ENCODE assay signal across 1 cellular context in genomic region chr12:128905003-128905544, GRCh38.
TF ChIP-seq lines count a peak whose summit lies in the region.

No MANE protein-coding gene starts in this region.

TF ChIP-seq in HepG2, 621 proteins besides CTCF, POLR2A, EP300 and RAD21 (continued from another document and continues in another):
- TF ChIP-seq ZNF687 (CRISPR knock-in tag; IDR thresholded peaks at IDR 0.05): peak; percentile 58; the same call in 1 of the 2 replicates
- no peak for TF ChIP-seq MAZ (IDR thresholded peaks at IDR 0.05; ENCODE audit: borderline replicate concordance, low read depth, low read length)
- peak; percentile 67 for TF ChIP-seq MAZ (CRISPR knock-in tag; IDR thresholded peaks at IDR 0.05; ENCODE audit: low read depth)
- TF ChIP-seq CCDC6 (CRISPR knock-in tag; IDR thresholded peaks at IDR 0.05): peak; percentile 58; the same call in 1 of the 2 replicates
- peak; percentile 81 for TF ChIP-seq ZNF609 (CRISPR knock-in tag; IDR thresholded peaks at IDR 0.05; ENCODE audit: borderline replicate concordance)
- TF ChIP-seq RBM22 (optimal IDR thresholded peaks at IDR 0.05; ENCODE audit: low read length): no peak
- peak; percentile 84; the same call in 1 of the 2 replicates for TF ChIP-seq SATB2 (CRISPR knock-in tag; IDR thresholded peaks at IDR 0.05)
- peak; percentile 76 for TF ChIP-seq ZMYM4 (CRISPR knock-in tag; IDR thresholded peaks at IDR 0.05)
- TF ChIP-seq SAP130 (CRISPR knock-in tag; IDR thresholded peaks at IDR 0.05; ENCODE audit: low read depth): peak; percentile 87
- TF ChIP-seq PAF1 (CRISPR knock-in tag; IDR thresholded peaks at IDR 0.05): no peak
- peak; percentile 26; the same call in 1 of the 2 replicates for TF ChIP-seq HOXA5 (CRISPR knock-in tag; IDR thresholded peaks at IDR 0.05)
- no peak for TF ChIP-seq KAT8 (CRISPR knock-in tag; IDR thresholded peaks at IDR 0.05)
- TF ChIP-seq HOXA9 (CRISPR knock-in tag; IDR thresholded peaks at IDR 0.05; ENCODE audit: borderline replicate concordance): peak; percentile 66; the same call in 1 of the 2 replicates
- no peak for TF ChIP-seq ZNF383 (CRISPR knock-in tag; IDR thresholded peaks at IDR 0.05; ENCODE audit: borderline replicate concordance)
- TF ChIP-seq ATF3 (CRISPR knock-in tag; IDR thresholded peaks at IDR 0.05): no peak
- TF ChIP-seq ZBTB7A (CRISPR knock-in tag; IDR thresholded peaks at IDR 0.05): 0 out of 2 replicates have a peak, but pooled peaks have one; percentile 52
- TF ChIP-seq ZNF224 (CRISPR knock-in tag; IDR thresholded peaks at IDR 0.05): peak; percentile 82
- TF ChIP-seq RAD51 (IDR thresholded peaks at IDR 0.05; ENCODE audit: borderline replicate concordance): no peak
- TF ChIP-seq ZNF800 (CRISPR knock-in tag; IDR thresholded peaks at IDR 0.05): 0 out of 2 replicates have a peak, but pooled peaks have one; percentile 79
- TF ChIP-seq FOSL1 (CRISPR knock-in tag; IDR thresholded peaks at IDR 0.05; ENCODE audit: borderline replicate concordance): no peak; the same call in 1 of the 2 replicates
- TF ChIP-seq FOXK1 (CRISPR knock-in tag; IDR thresholded peaks at IDR 0.05; ENCODE audit: borderline replicate concordance, low read depth): peak; percentile 81; the same call in 1 of the 2 replicates
- TF ChIP-seq ESRRA (CRISPR knock-in tag; IDR thresholded peaks at IDR 0.05; ENCODE audit: low read depth): no peak
- TF ChIP-seq ZMAT3 (CRISPR knock-in tag; conservative IDR thresholded peaks at IDR 0.05): peak; percentile 76; the same call in 1 of the 2 replicates
- TF ChIP-seq ZNF232 (CRISPR knock-in tag; IDR thresholded peaks at IDR 0.05; ENCODE audit: borderline replicate concordance): 0 out of 2 replicates have a peak, but pooled peaks have one; percentile 44
- peak; percentile 76 for TF ChIP-seq FOXA3 (CRISPR knock-in tag; IDR thresholded peaks at IDR 0.05)
- TF ChIP-seq NFE2L2 (IDR thresholded peaks at IDR 0.05; ENCODE audit: low read length): no peak
- TF ChIP-seq HNRNPL (IDR thresholded peaks at IDR 0.05; ENCODE audit: low read depth, low read length): no peak
- no peak; the same call in 1 of the 2 replicates for TF ChIP-seq JDP2 (CRISPR knock-in tag; IDR thresholded peaks at IDR 0.05; ENCODE audit: borderline replicate concordance)
- 0 out of 2 replicates have a peak, but pooled peaks have one; percentile 0 for TF ChIP-seq CEBPB (IDR thresholded peaks at IDR 0.05; ENCODE audit: borderline replicate concordance, low read depth, low read length)
- peak; percentile 40; the same call in 1 of the 2 replicates for TF ChIP-seq ZNF563 (CRISPR knock-in tag; IDR thresholded peaks at IDR 0.05)
- 0 out of 2 replicates have a peak, but pooled peaks have one; percentile 57 for TF ChIP-seq ZNF510 (CRISPR knock-in tag; IDR thresholded peaks at IDR 0.05; ENCODE audit: low read depth)
- no peak for TF ChIP-seq THAP8 (CRISPR knock-in tag; IDR thresholded peaks at IDR 0.05; ENCODE audit: borderline replicate concordance)
- peak; percentile 70 for TF ChIP-seq ZNF777 (CRISPR knock-in tag; IDR thresholded peaks at IDR 0.05)
- 0 out of 2 replicates have a peak, but pooled peaks have one; percentile 29 for TF ChIP-seq ARID3A (IDR thresholded peaks at IDR 0.05; ENCODE audit: low read depth, low read length)
- TF ChIP-seq IKZF1 (IDR thresholded peaks at IDR 0.05): no peak
- TF ChIP-seq ZSCAN31 (CRISPR knock-in tag; IDR thresholded peaks at IDR 0.05; ENCODE audit: low read depth): no peak
- TF ChIP-seq ARNT2 (CRISPR knock-in tag; IDR thresholded peaks at IDR 0.05; ENCODE audit: low read depth): peak; percentile 65; the same call in 1 of the 2 replicates
- TF ChIP-seq KAT2B (IDR thresholded peaks at IDR 0.05; ENCODE audit: borderline replicate concordance, low read depth, low read length): no peak
- TF ChIP-seq SOX13 (IDR thresholded peaks at IDR 0.05): no peak
- TF ChIP-seq SOX13 (CRISPR knock-in tag; conservative IDR thresholded peaks at IDR 0.05 in 1 of 2, IDR thresholded peaks at IDR 0.05 in 1 of 2): peak in 1 of 2 experiments; percentile 68; a peak in 2 of 4 replicates
- TF ChIP-seq ZNF3 (CRISPR knock-in tag; IDR thresholded peaks at IDR 0.05): no peak
- 0 out of 2 replicates have a peak, but pooled peaks have one; percentile 26 for TF ChIP-seq ELF1 (CRISPR knock-in tag; IDR thresholded peaks at IDR 0.05)
- peak; percentile 67; the same call in 1 of the 2 replicates for TF ChIP-seq ZNF558 (CRISPR knock-in tag; IDR thresholded peaks at IDR 0.05; ENCODE audit: borderline replicate concordance)
- TF ChIP-seq ZBTB25 (CRISPR knock-in tag; IDR thresholded peaks at IDR 0.05): peak; percentile 53; the same call in 1 of the 2 replicates
- peak; percentile 76 for TF ChIP-seq NR2C2 (CRISPR knock-in tag; IDR thresholded peaks at IDR 0.05; ENCODE audit: borderline replicate concordance)
- peak; percentile 85; the same call in 1 of the 2 replicates for TF ChIP-seq ZNF746 (CRISPR knock-in tag; IDR thresholded peaks at IDR 0.05)
- peak; percentile 62; the same call in 1 of the 2 replicates for TF ChIP-seq MIXL1 (CRISPR knock-in tag; IDR thresholded peaks at IDR 0.05)
- TF ChIP-seq ERF (CRISPR knock-in tag; IDR thresholded peaks at IDR 0.05): peak; percentile 78; the same call in 1 of the 2 replicates
- TF ChIP-seq FOXP4 (CRISPR knock-in tag; IDR thresholded peaks at IDR 0.05): peak; percentile 37
